Comparison of ENCODE assay signal across 19 cellular contexts in genomic region chr15:29072444-29072843, GRCh38.
DNase-seq lines count a peak whose midpoint lies in the region; ATAC-seq and TF ChIP-seq lines count a peak whose summit lies in the region.
"Had no signal": no experiment of that assay in that cellular context is flagged by ENCODE, and none has a peak within 500 bp of the region (broad histone marks: within the 10 kb centered on the region; RNA-seq: fewer than 3 reads in every experiment).

No MANE protein-coding gene starts in this region.

- TF ChIP-seq POLR2A in sigmoid colon (IDR thresholded peaks at IDR 0.05) = no peak

- H3F3A ChIP-seq in smooth muscle cell (ENCODE audit: low read depth) = no peaks in the 10 kb centered on the region

- H3K9me3 ChIP-seq in sigmoid colon (no peaks in the 10 kb centered on the region), right atrium auricular region (no peaks in the 10 kb centered on the region), smooth muscle cell (replicated peaks; ENCODE audit: low read depth) (no peaks in the 10 kb centered on the region)
- H3K9me3 ChIP-seq: SJSA1 had no signal

- H3K27ac Mint-ChIP-seq in glutamatergic neuron (ENCODE audit: unreplicated experiment) = peak overlapping the region; percentile 90
- H3K27ac Mint-ChIP-seq: IgD-negative memory B cell had no signal

- ATAC-seq in GM18520 (IDR thresholded peaks at IDR 0.05; ENCODE audit: unreplicated experiment) = no peak

- H3K79me2 ChIP-seq in smooth muscle cell (ENCODE audit: low read depth) = no peaks in the 10 kb centered on the region

- H3K4me1 ChIP-seq in sigmoid colon (no peaks in the 10 kb centered on the region), right atrium auricular region (no peaks in the 10 kb centered on the region), smooth muscle cell (ENCODE audit: low read depth) (no peaks in the 10 kb centered on the region)

- DNase-seq in G401 (ENCODE audit: low spot score) (peak; percentile 58), glutamatergic neuron (no peak), sigmoid colon (peak; percentile 32), right atrium auricular region (ENCODE audit: low spot score) (no peak), smooth muscle cell (lab: John Stamatoyannopoulos, UW; ENCODE audit: unreplicated experiment) (no peak)
- DNase-seq in activated T-cell treated with anti-CD3 and anti-CD28 coated beads, Interleukin-2, amount 50 U/mL, for 48 hours = no peak
- DNase-seq: 8988T; CD4-positive, alpha-beta memory T cell; DND-41; MV-4-11; NCI-H1694 treated with DMSO at 0.1 percent for 48 hours; NCI-H446 treated with DMSO at 0.1 percent for 48 hours; NCI-H526 treated with DMSO at 0.1 percent for 48 hours; OCI-M1 had no signal

- H3K27ac ChIP-seq in angular gyrus (ENCODE audit: low read depth, low read length) (peak overlapping the region; percentile 95), sigmoid colon (no peak overlapping the region), right atrium auricular region (no peak overlapping the region), smooth muscle cell (ENCODE audit: low read depth) (no peak overlapping the region)
- H3K27ac ChIP-seq: BLaER1 treated with 17β-estradiol and CSF1 and Interleukin-3, amounts not matched to agents 10 nM and 100 nM; SJSA1 had no signal

- no peak for TF ChIP-seq EP300 in sigmoid colon (IDR thresholded peaks at IDR 0.05)

- H3K27me3 ChIP-seq in sigmoid colon (no peaks in the 10 kb centered on the region), right atrium auricular region (no peaks in the 10 kb centered on the region), smooth muscle cell (ENCODE audit: low read depth) (no peaks in the 10 kb centered on the region)
- H3K27me3 ChIP-seq: BLaER1 treated with 17β-estradiol and CSF1 and Interleukin-3, amounts not matched to agents 10 nM and 100 nM; SJSA1 had no signal

- TF ChIP-seq CTCF in glutamatergic neuron (IDR thresholded peaks at IDR 0.05; ENCODE audit: partially characterized antibody, unreplicated experiment) = no peak
- no peak for TF ChIP-seq CTCF in sigmoid colon (IDR thresholded peaks at IDR 0.05)
- no peak for TF ChIP-seq CTCF in right atrium auricular region (IDR thresholded peaks at IDR 0.05)
- no peak for TF ChIP-seq CTCF in smooth muscle cell (IDR thresholded peaks at IDR 0.05; ENCODE audit: borderline replicate concordance, insufficient read depth, poor library complexity, severe bottlenecking)

- in situ Hi-C loops in G401 (cut with HindIII; ENCODE audit: low sequenced_read_pairs) = no loop called here

- peaks cover 12% of the 10 kb centered on the region for H3K27me3 Mint-ChIP-seq in glutamatergic neuron (ENCODE audit: unreplicated experiment)
- H3K27me3 Mint-ChIP-seq: CD4-positive, alpha-beta memory T cell; IgD-negative memory B cell had no signal

- H3K4me2 ChIP-seq in smooth muscle cell = no peak overlapping the region
- H3K4me2 ChIP-seq: BLaER1 treated with 17β-estradiol and CSF1 and Interleukin-3, amounts not matched to agents 10 nM and 100 nM had no signal

- peak overlapping the region; percentile 61 for H3K4me3 Mint-ChIP-seq in glutamatergic neuron (ENCODE audit: unreplicated experiment)
- H3K4me3 Mint-ChIP-seq: CD4-positive, alpha-beta memory T cell; IgD-negative memory B cell had no signal

- no peak overlapping the region for H3K9ac ChIP-seq in smooth muscle cell (ENCODE audit: low read depth)
- H3K9ac ChIP-seq: BLaER1 treated with 17β-estradiol and CSF1 and Interleukin-3, amounts not matched to agents 10 nM and 100 nM had no signal

- H3K4me3 ChIP-seq in sigmoid colon = no peak overlapping the region
- no peak overlapping the region for H3K4me3 ChIP-seq in right atrium auricular region
- no peak overlapping the region for H3K4me3 ChIP-seq in smooth muscle cell
- H3K4me3 ChIP-seq: BLaER1 treated with 17β-estradiol and CSF1 and Interleukin-3, amounts not matched to agents 10 nM and 100 nM; SJSA1 had no signal

- intact Hi-C loops in sigmoid colon (cut with DNase I) = no loop called here

- H3K36me3 ChIP-seq in sigmoid colon (no peaks in the 10 kb centered on the region), right atrium auricular region (no peaks in the 10 kb centered on the region), smooth muscle cell (ENCODE audit: low read depth) (no peaks in the 10 kb centered on the region)
- H3K36me3 ChIP-seq: SJSA1 had no signal

- no peaks in the 10 kb centered on the region for H4K20me1 ChIP-seq in smooth muscle cell (ENCODE audit: low read depth)

- H3K36me3 Mint-ChIP-seq in glutamatergic neuron (ENCODE audit: unreplicated experiment) = no peaks in the 10 kb centered on the region
- H3K36me3 Mint-ChIP-seq: IgD-negative memory B cell had no signal

- no peak overlapping the region for H2AFZ ChIP-seq in smooth muscle cell (ENCODE audit: low read depth)

- peaks cover 9% of the 10 kb centered on the region for H3K9me3 Mint-ChIP-seq in glutamatergic neuron (ENCODE audit: unreplicated experiment)

- H3K4me1 Mint-ChIP-seq in glutamatergic neuron (ENCODE audit: low read depth, unreplicated experiment) = peaks cover 44% of the 10 kb centered on the region
- H3K4me1 Mint-ChIP-seq: IgD-negative memory B cell had no signal

- WGBS in sigmoid colon, 2 donors = 63 to 79% methylated on average over 5 of the region's 5 CpGs
- 91% methylated on average over 5 of the region's 5 CpGs for WGBS in smooth muscle cell (ENCODE audit: low lambda C conversion rate)

Comparison
In these comparisons a context has a peak if more than half of its experiments do, and no peak if none do; other contexts are left out.
1. DNase-seq: peak in G401 (single experiment) and sigmoid colon (single experiment); none in glutamatergic neuron (single experiment), right atrium auricular region (single experiment), smooth muscle cell (single experiment) and activated T-cell treated with anti-CD3 and anti-CD28 coated beads, Interleukin-2, amount 50 U/mL, for 48 hours (0 of 2).